ENCODE assay signal across 31 cellular contexts in the genomic region with DNA sequence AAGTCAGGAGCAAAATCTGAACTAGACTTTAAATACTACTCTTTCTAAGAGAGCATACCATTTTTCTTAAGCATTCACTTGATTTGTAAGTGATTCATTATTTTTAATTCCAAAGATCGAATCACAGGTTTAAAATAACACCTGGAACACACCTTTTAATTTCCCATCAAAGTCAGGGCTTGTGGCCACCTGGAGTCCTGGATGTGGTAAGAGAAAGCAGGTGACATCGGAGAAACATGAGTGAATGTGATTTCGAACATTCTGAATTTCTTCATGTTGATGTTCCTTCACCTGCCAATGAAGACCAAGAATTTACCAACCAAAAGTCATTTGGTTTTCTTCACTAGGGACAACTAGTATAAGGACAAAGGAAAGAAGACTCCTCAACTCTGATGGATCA.
"Had no signal": no experiment of that assay in that cellular context is flagged by ENCODE, and none has a peak within 500 bp of the region (broad histone marks: within the 10 kb centered on the region; RNA-seq: fewer than 3 reads in every experiment).

No MANE protein-coding gene starts in this region.

- DNase-seq: activated CD4-positive, alpha-beta memory T cell treated with anti-CD3 and anti-CD28 coated beads for 36 hours; activated CD4-positive, alpha-beta T cell treated with anti-CD3 and anti-CD28 coated beads for 4 hours; activated CD4-positive, alpha-beta T cell treated with anti-CD3 and anti-CD28 coated beads, Interleukin-2, amount 50 U/mL, for 1 hour; activated CD4-positive, CD25-positive, alpha-beta regulatory T cell treated with anti-CD3 and anti-CD28 coated beads, Interleukin-2, amount 50 U/mL, for 72 hours; activated CD8-positive, alpha-beta memory T cell treated with anti-CD3 and anti-CD28 coated beads, Interleukin-2, amount 50 U/mL, for 4 hours; activated gamma-delta T cell; activated naive CD4-positive, alpha-beta T cell treated with Interleukin-2 at 50 U/mL for 16 hours; activated T-cell treated with anti-CD3 and anti-CD28 coated beads for 4 hours; activated T-cell treated with anti-CD3 and anti-CD28 coated beads, Interleukin-2, amount 50 U/mL, for 72 hours; anterior cingulate cortex; brain microvascular endothelial cell; Karpas-422; KBM-7; NCI-H1105; NCI-H1436; NCI-H1694; NCI-H1930; NCI-H2081 treated with DMSO at 0.1 percent for 48 hours; NCI-H226; NCI-H446 treated with DMSO at 0.1 percent for 48 hours; NCI-H524; NCI-H69; SHP77; SJCRH30 had no signal

- H3K27ac Mint-ChIP-seq: activated CD4-positive, alpha-beta memory T cell treated with anti-CD3 and anti-CD28 coated beads for 36 hours; activated naive CD4-positive, alpha-beta T cell treated with anti-CD3 and anti-CD28 coated beads, Interleukin-2, amount 50 U/mL, for 72 hours; activated T-helper 2 cell treated with anti-CD3 and anti-CD28 coated beads, Interferon-gamma antibody, Interleukin-2, Interleukin-4, amounts not matched to agents 10 μg/mL and 5 μg/mL and 100 μg/mL, durations not matched to agents 14 hours and 24 hours and 36 hours; T-helper 2 cell treated with Interferon-gamma antibody and Interleukin-4, amounts not matched to agents 5 μg/mL and 100 μg/mL, for 36 hours had no signal

- H3K9me3 ChIP-seq: SJCRH30 had no signal

- H3K27me3 ChIP-seq: brain microvascular endothelial cell, cardiac muscle cell, SJCRH30 had no signal

- H3K4me1 ChIP-seq: SJCRH30 had no signal

- H3K36me3 Mint-ChIP-seq: activated naive CD4-positive, alpha-beta T cell treated with anti-CD3 and anti-CD28 coated beads, Interleukin-2, amount 50 U/mL, for 72 hours had no signal

- H3K9me3 Mint-ChIP-seq: activated CD4-positive, alpha-beta memory T cell treated with anti-CD3 and anti-CD28 coated beads for 36 hours; activated naive CD4-positive, alpha-beta T cell treated with anti-CD3 and anti-CD28 coated beads, Interleukin-2, amount 50 U/mL, for 72 hours; activated T-cell treated with anti-CD3 and anti-CD28 coated beads, Interleukin-2, amount 50 U/mL, for 72 hours; activated T-helper 2 cell treated with anti-CD3 and anti-CD28 coated beads, Interferon-gamma antibody, Interleukin-2, Interleukin-4, amounts not matched to agents 10 μg/mL and 5 μg/mL and 100 μg/mL, durations not matched to agents 14 hours and 24 hours and 36 hours; central memory CD8-positive, alpha-beta T cell; T-helper 2 cell treated with Interferon-gamma antibody and Interleukin-4, amounts not matched to agents 5 μg/mL and 100 μg/mL, for 36 hours had no signal

- H3K4me3 Mint-ChIP-seq: activated CD4-positive, alpha-beta memory T cell treated with anti-CD3 and anti-CD28 coated beads for 36 hours; activated T-cell treated with anti-CD3 and anti-CD28 coated beads, Interleukin-2, amount 50 U/mL, for 72 hours; central memory CD8-positive, alpha-beta T cell; T-helper 2 cell treated with Interferon-gamma antibody and Interleukin-4, amounts not matched to agents 5 μg/mL and 100 μg/mL, for 36 hours had no signal

- H3K4me3 ChIP-seq: cardiac muscle cell, SJCRH30, SK-N-MC had no signal

- ATAC-seq: activated naive CD4-positive, alpha-beta T cell treated with anti-CD3 and anti-CD28 coated beads, Interleukin-2, amount 50 U/mL, for 72 hours; activated T-cell treated with anti-CD3 and anti-CD28 coated beads, Interleukin-2, amount 50 U/mL, for 72 hours; Panc1 had no signal

- H3K27ac ChIP-seq: brain microvascular endothelial cell, cardiac muscle cell, SJCRH30, SK-N-MC had no signal

- H3K4me1 Mint-ChIP-seq: central memory CD8-positive, alpha-beta T cell had no signal

- H3K27me3 Mint-ChIP-seq: activated CD4-positive, alpha-beta memory T cell treated with anti-CD3 and anti-CD28 coated beads for 36 hours; central memory CD8-positive, alpha-beta T cell had no signal
